ENCODE assay signal across 1 cellular context in the genomic region with DNA sequence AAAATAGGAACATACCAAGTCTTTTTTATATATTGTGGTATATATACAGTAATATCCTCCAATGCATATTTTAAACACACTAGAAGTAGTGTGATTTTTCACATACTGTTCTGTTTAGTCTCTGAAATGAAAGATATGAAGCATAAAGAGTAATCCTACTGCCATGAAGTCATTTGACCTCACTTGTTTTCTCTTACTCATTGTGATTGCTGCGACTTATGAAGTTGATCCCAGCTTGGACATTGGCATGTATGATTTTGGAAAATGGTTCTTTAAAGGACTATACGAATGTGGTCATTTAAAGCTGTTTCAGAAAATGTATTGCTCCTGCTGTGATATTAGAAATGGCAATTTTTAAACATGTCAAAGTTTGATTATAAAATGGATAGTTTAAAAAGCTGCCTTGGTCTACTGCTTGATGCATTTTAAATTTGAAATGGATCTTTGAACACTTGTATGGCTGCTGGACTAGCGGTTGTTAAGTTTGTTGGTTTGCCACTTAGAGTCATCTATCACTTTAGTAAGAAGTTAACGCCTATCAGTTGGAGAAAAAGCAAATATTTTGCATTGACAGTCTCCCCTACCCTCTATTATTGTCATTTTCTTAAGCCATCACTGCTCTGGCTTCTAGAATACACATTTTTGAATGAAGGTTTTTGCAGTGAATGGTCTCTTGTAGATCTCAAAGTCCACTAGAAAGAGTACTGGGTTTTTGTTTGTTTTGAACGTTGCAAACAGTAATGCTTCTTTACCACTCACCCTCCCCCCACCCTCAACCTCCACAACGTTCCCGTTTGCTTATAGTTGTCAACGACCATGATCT.
TF ChIP-seq lines count a peak whose summit lies in the region.

No MANE protein-coding gene starts in this region.

TF ChIP-seq in GM12878, 131 proteins besides CTCF, POLR2A, EP300 and RAD21:
- TF ChIP-seq MEF2B (IDR thresholded peaks at IDR 0.05; ENCODE audit: partially characterized antibody, poor library complexity, severe bottlenecking), result no peak
- TF ChIP-seq RCOR1 (conservative IDR thresholded peaks at IDR 0.05; ENCODE audit: low read depth, low read length), result 0 out of 2 replicates have a peak, but pooled peaks have one; percentile 50
- TF ChIP-seq E4F1 (IDR thresholded peaks at IDR 0.05; ENCODE audit: borderline replicate concordance, partially characterized antibody), result no peak
- TF ChIP-seq STAT1 (conservative IDR thresholded peaks at IDR 0.05), result no peak
